Comparison of ENCODE assay signal across 1 cellular context in the genomic region with DNA sequence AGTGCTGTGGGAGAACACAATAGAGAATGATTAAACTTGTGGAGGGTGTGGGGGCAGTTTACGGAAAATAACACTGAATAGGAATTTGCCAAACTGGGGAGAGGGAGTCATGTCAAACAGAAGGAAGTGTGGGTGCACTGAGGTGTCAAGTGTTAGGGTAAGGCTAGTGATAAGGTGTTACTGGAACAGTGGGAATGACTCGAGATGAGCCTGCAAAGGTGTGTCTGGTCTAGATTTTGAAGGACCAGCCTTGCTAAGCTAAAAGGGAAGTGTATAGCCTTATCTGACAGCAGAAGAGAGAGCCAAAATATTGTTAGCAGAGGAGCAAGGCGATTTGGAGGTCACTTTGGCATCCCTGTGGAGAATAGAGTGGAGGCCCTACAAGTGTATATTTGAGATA.
TF ChIP-seq lines count a peak whose summit lies in the region.

No MANE protein-coding gene starts in this region.

TF ChIP-seq in WTC11, 78 proteins besides CTCF, POLR2A, EP300 and RAD21 (continued from another document):
- TF ChIP-seq, protein P1, sequence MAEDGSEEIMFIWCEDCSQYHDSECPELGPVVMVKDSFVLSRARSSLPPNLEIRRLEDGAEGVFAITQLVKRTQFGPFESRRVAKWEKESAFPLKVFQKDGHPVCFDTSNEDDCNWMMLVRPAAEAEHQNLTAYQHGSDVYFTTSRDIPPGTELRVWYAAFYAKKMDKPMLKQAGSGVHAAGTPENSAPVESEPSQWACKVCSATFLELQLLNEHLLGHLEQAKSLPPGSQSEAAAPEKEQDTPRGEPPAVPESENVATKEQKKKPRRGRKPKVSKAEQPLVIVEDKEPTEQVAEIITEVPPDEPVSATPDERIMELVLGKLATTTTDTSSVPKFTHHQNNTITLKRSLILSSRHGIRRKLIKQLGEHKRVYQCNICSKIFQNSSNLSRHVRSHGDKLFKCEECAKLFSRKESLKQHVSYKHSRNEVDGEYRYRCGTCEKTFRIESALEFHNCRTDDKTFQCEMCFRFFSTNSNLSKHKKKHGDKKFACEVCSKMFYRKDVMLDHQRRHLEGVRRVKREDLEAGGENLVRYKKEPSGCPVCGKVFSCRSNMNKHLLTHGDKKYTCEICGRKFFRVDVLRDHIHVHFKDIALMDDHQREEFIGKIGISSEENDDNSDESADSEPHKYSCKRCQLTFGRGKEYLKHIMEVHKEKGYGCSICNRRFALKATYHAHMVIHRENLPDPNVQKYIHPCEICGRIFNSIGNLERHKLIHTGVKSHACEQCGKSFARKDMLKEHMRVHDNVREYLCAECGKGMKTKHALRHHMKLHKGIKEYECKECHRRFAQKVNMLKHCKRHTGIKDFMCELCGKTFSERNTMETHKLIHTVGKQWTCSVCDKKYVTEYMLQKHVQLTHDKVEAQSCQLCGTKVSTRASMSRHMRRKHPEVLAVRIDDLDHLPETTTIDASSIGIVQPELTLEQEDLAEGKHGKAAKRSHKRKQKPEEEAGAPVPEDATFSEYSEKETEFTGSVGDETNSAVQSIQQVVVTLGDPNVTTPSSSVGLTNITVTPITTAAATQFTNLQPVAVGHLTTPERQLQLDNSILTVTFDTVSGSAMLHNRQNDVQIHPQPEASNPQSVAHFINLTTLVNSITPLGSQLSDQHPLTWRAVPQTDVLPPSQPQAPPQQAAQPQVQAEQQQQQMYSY (CRISPR knock-in tag; IDR thresholded peaks at IDR 0.05) = no peak
- TF ChIP-seq, protein P2, sequence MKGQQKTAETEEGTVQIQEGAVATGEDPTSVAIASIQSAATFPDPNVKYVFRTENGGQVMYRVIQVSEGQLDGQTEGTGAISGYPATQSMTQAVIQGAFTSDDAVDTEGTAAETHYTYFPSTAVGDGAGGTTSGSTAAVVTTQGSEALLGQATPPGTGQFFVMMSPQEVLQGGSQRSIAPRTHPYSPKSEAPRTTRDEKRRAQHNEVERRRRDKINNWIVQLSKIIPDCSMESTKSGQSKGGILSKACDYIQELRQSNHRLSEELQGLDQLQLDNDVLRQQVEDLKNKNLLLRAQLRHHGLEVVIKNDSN (CRISPR knock-in tag; IDR thresholded peaks at IDR 0.05) = no peak
- TF ChIP-seq SMAD3 (CRISPR knock-in tag; IDR thresholded peaks at IDR 0.05; ENCODE audit: borderline replicate concordance) (no peak), MXD4 (CRISPR knock-in tag; IDR thresholded peaks at IDR 0.05; ENCODE audit: borderline replicate concordance) (no peak), GRHL2 (CRISPR knock-in tag; IDR thresholded peaks at IDR 0.05; ENCODE audit: insufficient replicate concordance, severe bottlenecking) (no peak)
- TF ChIP-seq, protein P3, sequence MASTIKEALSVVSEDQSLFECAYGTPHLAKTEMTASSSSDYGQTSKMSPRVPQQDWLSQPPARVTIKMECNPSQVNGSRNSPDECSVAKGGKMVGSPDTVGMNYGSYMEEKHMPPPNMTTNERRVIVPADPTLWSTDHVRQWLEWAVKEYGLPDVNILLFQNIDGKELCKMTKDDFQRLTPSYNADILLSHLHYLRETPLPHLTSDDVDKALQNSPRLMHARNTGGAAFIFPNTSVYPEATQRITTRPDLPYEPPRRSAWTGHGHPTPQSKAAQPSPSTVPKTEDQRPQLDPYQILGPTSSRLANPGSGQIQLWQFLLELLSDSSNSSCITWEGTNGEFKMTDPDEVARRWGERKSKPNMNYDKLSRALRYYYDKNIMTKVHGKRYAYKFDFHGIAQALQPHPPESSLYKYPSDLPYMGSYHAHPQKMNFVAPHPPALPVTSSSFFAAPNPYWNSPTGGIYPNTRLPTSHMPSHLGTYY (CRISPR knock-in tag; IDR thresholded peaks at IDR 0.05) = no peak
